In the genomic region with DNA sequence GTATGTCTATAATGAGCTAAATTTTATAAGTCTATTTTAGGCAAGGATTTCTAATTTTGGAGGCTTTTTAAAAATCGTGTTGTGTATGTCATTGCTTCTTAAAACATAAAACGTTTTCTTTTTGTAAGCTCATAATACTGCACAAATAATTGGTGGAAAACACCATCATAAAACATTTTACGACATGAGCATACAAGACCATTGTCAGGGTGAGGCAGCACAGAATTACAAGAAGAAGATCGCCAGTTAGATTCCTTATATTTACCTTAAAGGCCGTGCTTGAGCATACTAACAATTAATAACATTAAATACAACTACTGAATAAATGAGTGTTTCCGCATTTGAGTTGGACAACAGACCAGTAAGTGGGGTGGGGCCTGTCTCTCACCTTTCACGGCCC, we compare ENCODE assay signal across 10 cellular contexts. TPM values are rescaled to one million over a fixed set of nuclear protein-coding genes. Genes with fewer than 3 reads are reported as not detected.
DNase-seq lines count a peak whose midpoint lies in the region; ATAC-seq and TF ChIP-seq lines count a peak whose summit lies in the region.
"Had no signal": no experiment of that assay in that cellular context is flagged by ENCODE, and none has a peak within 500 bp of the region (broad histone marks: within the 10 kb centered on the region; RNA-seq: fewer than 3 reads in every experiment).

No MANE protein-coding gene starts in this region.

- H3K27me3 ChIP-seq in RWPE2 (ENCODE audit: insufficient read depth, poor library complexity, severe bottlenecking) (no peaks in the 10 kb centered on the region), psoas muscle (ENCODE audit: insufficient read depth in 3 of 3, low read length in 2 of 3) (peaks cover 0 to 5% (median 0%) of the 10 kb centered on the region in 3 donors)

- DNase-seq in Calu3, result no peak
- no peak for DNase-seq in RWPE2 (ENCODE audit: low spot score)
- DNase-seq in fibroblast of the aortic adventitia (ENCODE audit: low read depth), result no peak
- DNase-seq in psoas muscle, result no peak
- DNase-seq in NOMO-1 (lab: John Stamatoyannopoulos, UW; ENCODE audit: unreplicated experiment in 2 of 2), result no peak
- DNase-seq: activated CD4-positive, alpha-beta memory T cell treated with anti-CD3 and anti-CD28 coated beads, Interleukin-2, amount 10 ng/mL, durations not matched to agents 7 days and 5 days had no signal

- ATAC-seq in RWPE2 (ENCODE audit: low read depth) (no peak), psoas muscle (no peak), HG02938 (IDR thresholded peaks at IDR 0.05; ENCODE audit: unreplicated experiment) (no peak), HG02763 (IDR thresholded peaks at IDR 0.05; ENCODE audit: unreplicated experiment) (no peak), SK-N-SH treated with all-trans-retinoic acid at 6 μM for 48 hours (no peak)

- peaks cover 71% of the 10 kb centered on the region for H3K27me3 Mint-ChIP-seq in Calu3 (ENCODE audit: unreplicated experiment)

- H3K9me3 Mint-ChIP-seq in Calu3 (ENCODE audit: low read depth, unreplicated experiment), result no peaks in the 10 kb centered on the region
- H3K9me3 Mint-ChIP-seq: activated CD4-positive, alpha-beta memory T cell treated with anti-CD3 and anti-CD28 coated beads, Interleukin-2, amount 10 ng/mL, durations not matched to agents 7 days and 5 days had no signal

- H3K4me3 ChIP-seq in RWPE2 (ENCODE audit: severe bottlenecking), result peak overlapping the region; percentile 16
- peak overlapping the region; percentile 38 for H3K4me3 ChIP-seq in fibroblast of the aortic adventitia (ENCODE audit: low read depth, low read length)
- H3K4me3 ChIP-seq in psoas muscle, result peak overlapping the region; percentile 63

- no peaks in the 10 kb centered on the region for H3K9me3 ChIP-seq in RWPE2 (ENCODE audit: severe bottlenecking)
- no peaks in the 10 kb centered on the region for H3K9me3 ChIP-seq in psoas muscle

- H3K4me1 ChIP-seq in RWPE2 (ENCODE audit: insufficient read depth, poor library complexity, severe bottlenecking) (peaks cover 6% of the 10 kb centered on the region), psoas muscle (peaks cover 10% of the 10 kb centered on the region)

- TF ChIP-seq CTCF in Calu3 (IDR thresholded peaks at IDR 0.05; ENCODE audit: unreplicated experiment) (no peak), RWPE2 (IDR thresholded peaks at IDR 0.05; ENCODE audit: poor library complexity, severe bottlenecking) (no peak), fibroblast of the aortic adventitia (IDR thresholded peaks at IDR 0.05; ENCODE audit: insufficient read depth, low read length) (no peak), psoas muscle (IDR thresholded peaks at IDR 0.05) (no peak)

- no peaks in the 10 kb centered on the region for H3K4me1 Mint-ChIP-seq in Calu3 (ENCODE audit: low read depth, unreplicated experiment)

- H3K36me3 ChIP-seq in RWPE2 (ENCODE audit: low read depth) (no peaks in the 10 kb centered on the region), psoas muscle (ENCODE audit: insufficient read depth in 1 of 2, low read depth in 1 of 2) (no peaks in the 10 kb centered on the region)

- H3K36me3 Mint-ChIP-seq in Calu3 (ENCODE audit: insufficient read depth, unreplicated experiment), result peaks cover 5% of the 10 kb centered on the region

- WGBS in psoas muscle, 3 donors, result 46 to 57% (median 47%) methylated on average over 7 of the region's 7 CpGs

- H3K27ac Mint-ChIP-seq in Calu3 (ENCODE audit: unreplicated experiment), result no peak overlapping the region

- BruUV-seq in Calu3 (replicated peaks; lab: Mats Ljungman, UMichigan), result no TSS peak

- intact Hi-C loops in Calu3 (cut with micrococcal nuclease; ENCODE audit: unreplicated experiment), result no loop called here
- intact Hi-C loops in psoas muscle (cut with DNase I), result no loop called here

- H3K4me3 Mint-ChIP-seq in Calu3 (ENCODE audit: low read depth, unreplicated experiment), result peak overlapping the region; percentile 53
- H3K4me3 Mint-ChIP-seq: activated CD4-positive, alpha-beta memory T cell treated with anti-CD3 and anti-CD28 coated beads, Interleukin-2, amount 10 ng/mL, durations not matched to agents 7 days and 5 days had no signal

- H3K27ac ChIP-seq in RWPE2 (ENCODE audit: poor library complexity, severe bottlenecking) (no peak overlapping the region), psoas muscle (peak overlapping the region; percentile 73)

- CTCF ChIA-PET in Calu3 (lab: Charles Lee), result interaction anchor here (0.9 to 1.9 kb wide), 4 partner anchors 8 to 246 kb away, joined by 3 to 13 read pairs (median 3); no protein-coding TSS in a partner anchor

TF ChIP-seq in SK-N-SH treated with all-trans-retinoic acid at 6 μM for 48 hours, 23 proteins besides CTCF, POLR2A, EP300 and RAD21:
- TF ChIP-seq, protein P1, sequence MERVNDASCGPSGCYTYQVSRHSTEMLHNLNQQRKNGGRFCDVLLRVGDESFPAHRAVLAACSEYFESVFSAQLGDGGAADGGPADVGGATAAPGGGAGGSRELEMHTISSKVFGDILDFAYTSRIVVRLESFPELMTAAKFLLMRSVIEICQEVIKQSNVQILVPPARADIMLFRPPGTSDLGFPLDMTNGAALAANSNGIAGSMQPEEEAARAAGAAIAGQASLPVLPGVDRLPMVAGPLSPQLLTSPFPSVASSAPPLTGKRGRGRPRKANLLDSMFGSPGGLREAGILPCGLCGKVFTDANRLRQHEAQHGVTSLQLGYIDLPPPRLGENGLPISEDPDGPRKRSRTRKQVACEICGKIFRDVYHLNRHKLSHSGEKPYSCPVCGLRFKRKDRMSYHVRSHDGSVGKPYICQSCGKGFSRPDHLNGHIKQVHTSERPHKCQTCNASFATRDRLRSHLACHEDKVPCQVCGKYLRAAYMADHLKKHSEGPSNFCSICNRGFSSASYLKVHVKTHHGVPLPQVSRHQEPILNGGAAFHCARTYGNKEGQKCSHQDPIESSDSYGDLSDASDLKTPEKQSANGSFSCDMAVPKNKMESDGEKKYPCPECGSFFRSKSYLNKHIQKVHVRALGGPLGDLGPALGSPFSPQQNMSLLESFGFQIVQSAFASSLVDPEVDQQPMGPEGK (CRISPR knock-in tag; IDR thresholded peaks at IDR 0.05; ENCODE audit: borderline replicate concordance), result no peak
- TF ChIP-seq BACH2 (CRISPR knock-in tag; IDR thresholded peaks at IDR 0.05; ENCODE audit: borderline replicate concordance) (no peak), OSR1 (CRISPR knock-in tag; IDR thresholded peaks at IDR 0.05) (no peak), GLIS3 (CRISPR knock-in tag; IDR thresholded peaks at IDR 0.05) (no peak), ARNTL (CRISPR knock-in tag; IDR thresholded peaks at IDR 0.05; ENCODE audit: borderline replicate concordance, low read depth) (no peak), ZC3H10 (CRISPR knock-in tag; IDR thresholded peaks at IDR 0.05) (no peak), ISL1 (CRISPR knock-in tag; IDR thresholded peaks at IDR 0.05) (no peak), ESRRG (CRISPR knock-in tag; IDR thresholded peaks at IDR 0.05) (no peak), TOX (CRISPR knock-in tag; IDR thresholded peaks at IDR 0.05; ENCODE audit: borderline replicate concordance) (no peak), ZNF565 (CRISPR knock-in tag; conservative IDR thresholded peaks at IDR 0.05; ENCODE audit: low read depth) (no peak), SNAI2 (CRISPR knock-in tag; IDR thresholded peaks at IDR 0.05) (no peak), TCF4 (CRISPR knock-in tag; IDR thresholded peaks at IDR 0.05; ENCODE audit: borderline replicate concordance) (no peak)
- TF ChIP-seq, protein P2, sequence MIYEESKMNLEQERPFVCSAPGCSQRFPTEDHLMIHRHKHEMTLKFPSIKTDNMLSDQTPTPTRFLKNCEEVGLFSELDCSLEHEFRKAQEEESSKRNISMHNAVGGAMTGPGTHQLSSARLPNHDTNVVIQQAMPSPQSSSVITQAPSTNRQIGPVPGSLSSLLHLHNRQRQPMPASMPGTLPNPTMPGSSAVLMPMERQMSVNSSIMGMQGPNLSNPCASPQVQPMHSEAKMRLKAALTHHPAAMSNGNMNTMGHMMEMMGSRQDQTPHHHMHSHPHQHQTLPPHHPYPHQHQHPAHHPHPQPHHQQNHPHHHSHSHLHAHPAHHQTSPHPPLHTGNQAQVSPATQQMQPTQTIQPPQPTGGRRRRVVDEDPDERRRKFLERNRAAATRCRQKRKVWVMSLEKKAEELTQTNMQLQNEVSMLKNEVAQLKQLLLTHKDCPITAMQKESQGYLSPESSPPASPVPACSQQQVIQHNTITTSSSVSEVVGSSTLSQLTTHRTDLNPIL (CRISPR knock-in tag; IDR thresholded peaks at IDR 0.05; ENCODE audit: low read depth), result no peak
- TF ChIP-seq, protein P3, sequence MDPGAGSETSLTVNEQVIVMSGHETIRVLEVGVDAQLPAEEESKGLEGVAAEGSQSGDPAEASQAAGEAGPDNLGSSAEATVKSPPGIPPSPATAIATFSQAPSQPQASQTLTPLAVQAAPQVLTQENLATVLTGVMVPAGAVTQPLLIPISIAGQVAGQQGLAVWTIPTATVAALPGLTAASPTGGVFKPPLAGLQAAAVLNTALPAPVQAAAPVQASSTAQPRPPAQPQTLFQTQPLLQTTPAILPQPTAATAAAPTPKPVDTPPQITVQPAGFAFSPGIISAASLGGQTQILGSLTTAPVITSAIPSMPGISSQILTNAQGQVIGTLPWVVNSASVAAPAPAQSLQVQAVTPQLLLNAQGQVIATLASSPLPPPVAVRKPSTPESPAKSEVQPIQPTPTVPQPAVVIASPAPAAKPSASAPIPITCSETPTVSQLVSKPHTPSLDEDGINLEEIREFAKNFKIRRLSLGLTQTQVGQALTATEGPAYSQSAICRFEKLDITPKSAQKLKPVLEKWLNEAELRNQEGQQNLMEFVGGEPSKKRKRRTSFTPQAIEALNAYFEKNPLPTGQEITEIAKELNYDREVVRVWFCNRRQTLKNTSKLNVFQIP (CRISPR knock-in tag; IDR thresholded peaks at IDR 0.05; ENCODE audit: borderline replicate concordance, low read depth), result no peak
- TF ChIP-seq, protein P4, sequence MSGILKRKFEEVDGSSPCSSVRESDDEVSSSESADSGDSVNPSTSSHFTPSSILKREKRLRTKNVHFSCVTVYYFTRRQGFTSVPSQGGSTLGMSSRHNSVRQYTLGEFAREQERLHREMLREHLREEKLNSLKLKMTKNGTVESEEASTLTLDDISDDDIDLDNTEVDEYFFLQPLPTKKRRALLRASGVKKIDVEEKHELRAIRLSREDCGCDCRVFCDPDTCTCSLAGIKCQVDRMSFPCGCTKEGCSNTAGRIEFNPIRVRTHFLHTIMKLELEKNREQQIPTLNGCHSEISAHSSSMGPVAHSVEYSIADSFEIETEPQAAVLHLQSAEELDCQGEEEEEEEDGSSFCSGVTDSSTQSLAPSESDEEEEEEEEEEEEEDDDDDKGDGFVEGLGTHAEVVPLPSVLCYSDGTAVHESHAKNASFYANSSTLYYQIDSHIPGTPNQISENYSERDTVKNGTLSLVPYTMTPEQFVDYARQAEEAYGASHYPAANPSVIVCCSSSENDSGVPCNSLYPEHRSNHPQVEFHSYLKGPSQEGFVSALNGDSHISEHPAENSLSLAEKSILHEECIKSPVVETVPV (CRISPR knock-in tag; IDR thresholded peaks at IDR 0.05), result no peak

RNA-seq across cellular contexts. Expression of a gene that starts 19.1 kb away (rescaled TPM):
- not detected in 2 replicates for total RNA-seq in Calu3 (2022)
- total RNA-seq in fibroblast of the aortic adventitia (ENCODE audit: low replicate concordance), result not detected in 2 replicates
- under 1 TPM in 2 of 4 donors, not detected in 2; 0.25 to 0.36 TPM for total RNA-seq in psoas muscle
- polyA plus RNA-seq in psoas muscle, result under 1 TPM in 2 of 3 donors, not detected in 1; 0.04 to 0.07 TPM
- total RNA-seq: activated CD4-positive, alpha-beta memory T cell treated with anti-CD3 and anti-CD28 coated beads, Interleukin-2, amount 10 ng/mL, durations not matched to agents 7 days and 5 days; mononuclear cell had no signal
